Comparison of ENCODE assay signal across 8 cellular contexts in the genomic region with DNA sequence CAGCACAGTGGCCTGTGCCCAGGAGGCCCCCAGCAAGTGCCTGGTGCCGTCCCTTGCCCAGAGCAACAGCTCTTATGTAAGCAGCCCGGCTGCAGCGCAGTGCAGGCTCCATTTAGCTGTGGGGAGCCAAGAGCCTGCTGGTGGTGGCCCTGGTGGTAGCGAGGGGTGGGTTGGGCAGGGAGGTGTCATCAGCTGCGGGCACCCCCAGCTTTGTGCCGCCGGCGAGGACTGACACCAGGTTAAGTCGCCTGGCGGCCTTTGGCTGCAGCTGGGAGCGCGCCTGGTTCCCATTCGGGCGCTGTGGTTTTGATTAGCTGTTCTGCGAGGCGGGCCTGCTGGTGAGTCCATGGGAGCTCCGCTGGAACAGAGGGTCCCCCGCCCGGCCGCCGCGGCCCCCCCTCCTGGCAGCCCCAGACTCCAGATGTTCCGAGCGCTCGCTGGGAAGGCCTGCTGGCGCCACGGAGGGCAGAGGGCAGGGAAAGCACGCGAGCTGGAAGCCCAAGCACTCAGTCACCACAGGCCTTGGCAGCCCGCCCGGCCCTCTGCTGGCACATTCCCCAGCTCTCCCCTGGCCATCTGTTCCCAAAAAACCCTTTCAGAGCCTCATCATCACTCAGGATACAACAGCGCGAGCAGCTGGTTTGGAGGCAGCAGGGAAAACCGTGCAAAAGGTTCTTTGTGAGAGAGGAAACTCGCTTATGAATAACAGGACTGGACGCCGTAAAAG. TPM values are rescaled to one million over a fixed set of nuclear protein-coding genes. Genes with fewer than 3 reads are reported as not detected.
DNase-seq lines count a peak whose midpoint lies in the region; ATAC-seq and TF ChIP-seq lines count a peak whose summit lies in the region.

No MANE protein-coding gene starts in this region.

- H3K27ac ChIP-seq in angular gyrus (ENCODE audit: low read depth, low read length), result peak overlapping the region; percentile 90
- peak overlapping the region; percentile 73 to 95 (median 91) for H3K27ac ChIP-seq in heart left ventricle

- H3K4me1 Mint-ChIP-seq in activated T-cell treated with anti-CD3 and anti-CD28 coated beads, Interleukin-2, amount 50 U/mL, for 24 hours (ENCODE audit: low read depth), result no peaks in the 10 kb centered on the region

- peak; percentile 92 for ATAC-seq in heart left ventricle
- ATAC-seq in GM18868 (IDR thresholded peaks at IDR 0.05; ENCODE audit: unreplicated experiment), result no peak
- no peak for ATAC-seq in GM18861 (IDR thresholded peaks at IDR 0.05; ENCODE audit: unreplicated experiment)

- no peaks in the 10 kb centered on the region for H3K9me3 ChIP-seq in heart left ventricle

- H3K27me3 Mint-ChIP-seq in activated T-cell treated with anti-CD3 and anti-CD28 coated beads, Interleukin-2, amount 50 U/mL, for 24 hours, result peaks cover 31% of the 10 kb centered on the region

- DNase-seq in D341Med (ENCODE audit: low spot score) (peak; percentile 92), NCI-H187 treated with DMSO at 0.1 percent for 48 hours (lab: John Stamatoyannopoulos, UW) (peak; percentile 40), heart left ventricle (peak; percentile 98 to 99 (median 99)), posterior vena cava (ENCODE audit: low spot score) (peak; percentile 99)
- no peak for DNase-seq in activated T-cell treated with anti-CD3 and anti-CD28 coated beads, Interleukin-2, amount 50 U/mL, for 24 hours

- 1 to 5% (median 2%) methylated on average over 12 to 37 of the region's 37 CpGs for WGBS in heart left ventricle, 4 donors

- no peaks in the 10 kb centered on the region for H3K9me3 Mint-ChIP-seq in activated T-cell treated with anti-CD3 and anti-CD28 coated beads, Interleukin-2, amount 50 U/mL, for 24 hours

- H3K36me3 Mint-ChIP-seq in activated T-cell treated with anti-CD3 and anti-CD28 coated beads, Interleukin-2, amount 50 U/mL, for 24 hours (ENCODE audit: low read depth), result no peaks in the 10 kb centered on the region

- H3K36me3 ChIP-seq in heart left ventricle, result peaks cover 0 to 31% (median 0%) of the 10 kb centered on the region in 9 donors

- H3K4me1 ChIP-seq in heart left ventricle, result peaks cover 59 to 96% (median 90%) of the 10 kb centered on the region in 12 donors

- H3K27me3 ChIP-seq in heart left ventricle, result no peaks in the 10 kb centered on the region

- peak in 1 of 2 donors; percentile 45 for TF ChIP-seq POLR2A in heart left ventricle (IDR thresholded peaks at IDR 0.05)

- intact Hi-C loops in heart left ventricle (cut with DNase I), result loop anchor here in 3 of 10 donors (2.0 to 5.0 kb wide), 4 partner anchors 17 to 35 kb away; no protein-coding TSS in a partner anchor
- intact Hi-C loops in posterior vena cava (cut with DNase I), result no loop called here

- H3K27ac Mint-ChIP-seq in activated T-cell treated with anti-CD3 and anti-CD28 coated beads, Interleukin-2, amount 50 U/mL, for 24 hours, result no peak overlapping the region

- peak overlapping the region in 10 of 12 donors; percentile 3 to 41 (median 28) for H3K4me3 ChIP-seq in heart left ventricle

- peak in 8 of 12 donors; percentile 18 to 48 (median 24) for TF ChIP-seq CTCF in heart left ventricle (IDR thresholded peaks at IDR 0.05)

- H3K4me3 Mint-ChIP-seq in activated T-cell treated with anti-CD3 and anti-CD28 coated beads, Interleukin-2, amount 50 U/mL, for 24 hours, result no peak overlapping the region

RNA-seq across cellular contexts. Expression of gene ATOH8, which starts 18.4 kb away (rescaled TPM):
- total RNA-seq in heart left ventricle (100 to 1,000 TPM in 1 of 9 donors, 10 to 100 TPM in 8; 11.8 to 103 (median 18.5) TPM), posterior vena cava (10 to 100 TPM; 16.6 to 17.5 TPM)
- 10 to 100 TPM; 22.9 to 37.9 TPM for polyA plus RNA-seq in heart left ventricle

Comparison
In these comparisons a context has a peak if more than half of its experiments do, and no peak if none do; other contexts are left out.
1. ATAC-seq: peak in heart left ventricle (4 of 4); none in GM18868 (single experiment) and GM18861 (single experiment).